ENCODE assay signal across 8 cellular contexts in the genomic region with DNA sequence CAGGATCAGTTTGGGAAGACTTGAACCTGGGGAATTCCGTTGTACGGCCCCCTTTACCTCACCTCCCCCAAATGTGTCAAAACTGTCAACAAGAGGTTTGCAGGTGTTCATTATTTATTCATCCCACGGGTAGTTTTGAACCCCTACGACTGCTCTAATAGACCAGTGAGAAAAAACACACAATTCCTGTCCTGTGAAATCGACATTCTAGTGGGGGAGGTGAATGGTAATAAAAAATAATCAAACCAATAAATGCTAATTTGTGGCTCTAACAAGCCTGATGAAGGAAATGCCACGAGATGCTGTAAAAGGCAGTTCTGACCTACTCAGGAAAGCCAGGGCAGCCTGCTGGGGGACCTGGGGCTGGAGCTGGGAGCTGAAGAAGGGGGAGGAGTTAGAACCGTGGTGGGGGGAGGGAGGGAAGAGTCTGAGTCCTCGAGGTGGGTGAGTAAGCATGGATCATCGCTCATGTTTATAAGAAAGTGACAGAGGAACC. TPM values are rescaled to one million over a fixed set of nuclear protein-coding genes. Genes with fewer than 3 reads are reported as not detected.
A peak's percentile ranks its signal among the peaks of the same experiment; 100 is the strongest.
DNase-seq lines count a peak whose midpoint lies in the region; ATAC-seq and TF ChIP-seq lines count a peak whose summit lies in the region.

No MANE protein-coding gene starts in this region.

- CTCF ChIA-PET in activated B cell treated with CpG ODN at 0.5 μM for 24 hours (lab: Charles Lee), result interaction anchor here (0.6 to 11.9 kb wide), 14 partner anchors 15 to 249 kb away, joined by 3 to 155 read pairs (median 5); partner anchors contain the start of genes ANKZF1, ATG9A, CNPPD1 and DNPEP

- peak overlapping the region; percentile 39; the same call in 1 of the 2 replicates for H3K4me3 ChIP-seq in H7 (ENCODE audit: insufficient read depth, low read depth, low read length)
- H3K4me3 ChIP-seq in right atrium auricular region, result peak overlapping the region; percentile 80 to 85
- peak overlapping the region; percentile 16 to 78 (median 58) for H3K4me3 ChIP-seq in spleen

- H3K27ac ChIP-seq in right atrium auricular region (peak overlapping the region; percentile 97 to 99), spleen (peak overlapping the region; percentile 94 to 99 (median 98))

- peak overlapping the region; percentile 89 for H3K4me3 Mint-ChIP-seq in activated B cell treated with CpG ODN at 0.5 μM for 24 hours

- POLR2A ChIA-PET in activated B cell treated with CpG ODN at 0.5 μM for 24 hours (lab: Charles Lee), result interaction anchor here (0.6 to 8.0 kb wide), 22 partner anchors 17 to 1921 kb away, joined by 3 to 260 read pairs (median 8); partner anchors contain the start of genes ABCB6, ANKZF1, ATG9A and CNPPD1

- H3K4me1 ChIP-seq in right atrium auricular region, result peaks cover 0 to 39% of the 10 kb centered on the region in 2 donors
- peaks cover 26 to 67% (median 41%) of the 10 kb centered on the region in 6 donors for H3K4me1 ChIP-seq in spleen

- TF ChIP-seq CTCF in activated B cell treated with CpG ODN at 0.5 μM for 24 hours (IDR thresholded peaks at IDR 0.05) (no peak), right atrium auricular region (IDR thresholded peaks at IDR 0.05) (no peak), spleen (IDR thresholded peaks at IDR 0.05 in 8 of 11, conservative IDR thresholded peaks at IDR 0.05 in 3 of 11) (no peak)

- TF ChIP-seq POLR2A in spleen (IDR thresholded peaks at IDR 0.05), result no peak

- no peaks in the 10 kb centered on the region for H3K9me3 Mint-ChIP-seq in activated B cell treated with CpG ODN at 0.5 μM for 24 hours

- no peaks in the 10 kb centered on the region; the same call in 1 of the 2 replicates for H3K27me3 ChIP-seq in H7 (ENCODE audit: control insufficient read depth, insufficient read depth, low read length)
- no peaks in the 10 kb centered on the region for H3K27me3 ChIP-seq in right atrium auricular region
- H3K27me3 ChIP-seq in spleen (replicated peaks in 1 of 7), result no peaks in the 10 kb centered on the region

- peak overlapping the region; percentile 97 for H3K27ac Mint-ChIP-seq in activated B cell treated with CpG ODN at 0.5 μM for 24 hours

- intact Hi-C loops in activated B cell treated with CpG ODN at 0.5 μM for 24 hours (cut with micrococcal nuclease) (loop anchor here (1.0 to 5.0 kb wide), 16 partner anchors 16 to 882 kb away; partner anchors contain the start of genes ANKZF1, ATG9A, CHPF and GLB1L), spleen (cut with DNase I; ENCODE audit: low total_unique reads) (loop anchor here (5.0 kb wide), 1 partner anchor 51 kb away; the partner anchor contains the start of genes ANKZF1 and ATG9A)

- no peaks in the 10 kb centered on the region for H3K27me3 Mint-ChIP-seq in activated B cell treated with CpG ODN at 0.5 μM for 24 hours

- no peak for DNase-seq in H7
- no peak for DNase-seq in activated B cell treated with CpG ODN at 0.5 μM for 24 hours
- no peak for DNase-seq in right atrium auricular region (ENCODE audit: low spot score)
- no peak for DNase-seq in spleen
- no peak for DNase-seq in kidney glomerular epithelial cell (lab: John Stamatoyannopoulos, UW)
- DNase-seq in A172 (ENCODE audit: low spot score), result no peak
- DNase-seq in NCI-H446 treated with DMSO at 0.1 percent for 48 hours (lab: John Stamatoyannopoulos, UW), result no peak

- ATAC-seq in activated B cell treated with CpG ODN at 0.5 μM for 24 hours (ENCODE audit: low read depth) (no peak), GM21737 (IDR thresholded peaks at IDR 0.05; ENCODE audit: unreplicated experiment) (no peak)

- H3K9me3 ChIP-seq in right atrium auricular region, result no peaks in the 10 kb centered on the region
- H3K9me3 ChIP-seq in spleen, result no peaks in the 10 kb centered on the region

- peaks cover 51% of the 10 kb centered on the region for H3K4me1 Mint-ChIP-seq in activated B cell treated with CpG ODN at 0.5 μM for 24 hours

- WGBS in spleen, 5 donors, result 5 to 9% (median 8%) methylated on average over 9 of the region's 9 CpGs

- peaks cover 38% of the 10 kb centered on the region for H3K36me3 Mint-ChIP-seq in activated B cell treated with CpG ODN at 0.5 μM for 24 hours (ENCODE audit: low read depth)

- H3K36me3 ChIP-seq in H7 (replicated peaks; ENCODE audit: control insufficient read depth, insufficient read depth, low read length), result peaks cover 2% of the 10 kb centered on the region
- H3K36me3 ChIP-seq in right atrium auricular region, result peaks cover 28% of the 10 kb centered on the region
- peaks cover 0 to 34% (median 26%) of the 10 kb centered on the region in 6 donors for H3K36me3 ChIP-seq in spleen

RNA-seq across cellular contexts. Expression of gene DNAJB2, which starts 0.5 kb away (rescaled TPM):
- total RNA-seq in H7 (2014; rRNA removed; shearing (Covaris generic)), result 29.1 and 38.6 TPM in 2 replicates
- total RNA-seq in activated B cell treated with CpG ODN at 0.5 μM for 24 hours (59.0 and 71.1 TPM in 2 replicates), right atrium auricular region (10 to 100 TPM; 33.3 to 38.7 TPM), spleen (10 to 100 TPM; 35.0 to 64.4 (median 54.0) TPM)
- polyA plus RNA-seq in spleen, result 10 to 100 TPM; 31.4 to 67.2 (median 43.2) TPM
- 27.5 and 40.7 TPM in 2 replicates for total RNA-seq in A172 (2014; rRNA removed; shearing (Covaris generic))

RNA-seq across cellular contexts. Expression of gene TUBA4A, which starts 25.0 kb away (rescaled TPM):
- 20.3 and 43.9 TPM in 2 replicates for total RNA-seq in H7 (2014; rRNA removed; shearing (Covaris generic))
- 184 and 192 TPM in 2 replicates for total RNA-seq in activated B cell treated with CpG ODN at 0.5 μM for 24 hours
- 100 to 1,000 TPM in 1 of 2 donors, 10 to 100 TPM in 1; 51.7 to 159 TPM for total RNA-seq in right atrium auricular region
- total RNA-seq in spleen, result 100 to 1,000 TPM in 1 of 7 donors, 10 to 100 TPM in 6; 60.2 to 120 (median 73.4) TPM
- 10 to 100 TPM; 70.6 to 89.2 (median 73.4) TPM for polyA plus RNA-seq in spleen
- total RNA-seq in A172 (2014; rRNA removed; shearing (Covaris generic)), result 106 and 115 TPM in 2 replicates

RNA-seq across cellular contexts. Expression of gene TUBA4B, which starts 25.7 kb away (rescaled TPM):
- total RNA-seq in H7 (2014; rRNA removed; shearing (Covaris generic)), result 0.28 TPM in 1 of 2 replicates, not detected in the other
- total RNA-seq in activated B cell treated with CpG ODN at 0.5 μM for 24 hours, result 0.20 TPM in 1 of 2 replicates, not detected in the other
- total RNA-seq in right atrium auricular region, result not detected
- not detected for total RNA-seq in spleen
- not detected for polyA plus RNA-seq in spleen
- total RNA-seq in A172 (2014; rRNA removed; shearing (Covaris generic)), result not detected in 2 replicates

RNA-seq across cellular contexts. Expression of gene PTPRN, which starts 30.5 kb away (rescaled TPM):
- total RNA-seq in H7 (2014; rRNA removed; shearing (Covaris generic)), result 0.73 and 2.0 TPM in 2 replicates
- total RNA-seq in activated B cell treated with CpG ODN at 0.5 μM for 24 hours (not detected in 2 replicates), right atrium auricular region (under 1 TPM in 1 of 2 donors, not detected in 1; 0.74 TPM), spleen (not detected)
- under 1 TPM in 2 of 3 donors, not detected in 1; 0.06 to 0.12 TPM for polyA plus RNA-seq in spleen
- total RNA-seq in A172 (2014; rRNA removed; shearing (Covaris generic)), result 19.3 and 31.5 TPM in 2 replicates

RNA-seq across cellular contexts. Expression of gene STK16, which starts 33.4 kb away (rescaled TPM):
- total RNA-seq in H7 (2014; rRNA removed; shearing (Covaris generic)), result 26.2 and 38.6 TPM in 2 replicates
- total RNA-seq in activated B cell treated with CpG ODN at 0.5 μM for 24 hours (31.0 and 36.5 TPM in 2 replicates), right atrium auricular region (1 to 10 TPM; 7.0 to 9.0 TPM), spleen (10 to 100 TPM; 17.0 to 30.5 (median 22.8) TPM)
- polyA plus RNA-seq in spleen, result 10 to 100 TPM; 33.6 to 47.6 (median 44.2) TPM
- 16.3 and 23.1 TPM in 2 replicates for total RNA-seq in A172 (2014; rRNA removed; shearing (Covaris generic))
